Comparison of ENCODE assay signal across 10 cellular contexts in the genomic region with DNA sequence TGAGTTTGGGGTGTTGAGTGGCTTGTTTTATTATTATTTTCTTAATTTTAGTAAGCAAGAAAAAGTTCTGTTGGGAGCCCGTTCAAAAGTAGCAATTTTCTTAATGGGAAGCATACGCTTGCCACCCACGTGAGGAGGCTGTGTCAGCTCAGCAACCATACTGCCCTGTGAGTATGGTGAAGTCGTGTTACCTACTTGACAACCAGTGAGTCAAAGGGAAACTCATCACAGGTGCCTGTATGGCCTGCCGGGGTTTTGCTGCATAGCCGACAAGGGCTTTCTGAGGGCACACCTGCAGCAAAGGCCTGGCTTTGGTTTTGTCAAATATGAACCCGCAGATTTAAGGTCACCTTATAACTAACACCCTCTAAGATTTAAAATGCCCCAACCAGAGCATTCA. TPM values are rescaled to one million over a fixed set of nuclear protein-coding genes. Genes with fewer than 3 reads are reported as not detected.
DNase-seq lines count a peak whose midpoint lies in the region; ATAC-seq and TF ChIP-seq lines count a peak whose summit lies in the region.
"Had no signal": no experiment of that assay in that cellular context is flagged by ENCODE, and none has a peak within 500 bp of the region (broad histone marks: within the 10 kb centered on the region; RNA-seq: fewer than 3 reads in every experiment).

No MANE protein-coding gene starts in this region.

- intact Hi-C loops in activated T-helper 1 cell treated with anti-CD3 and anti-CD28 coated beads, Interleukin-12 subunit alpha, Interleukin-12 subunit beta, Interleukin-2, Interleukin-4 antibody, amounts not matched to agents 30 ng/mL and 10 ng/mL and 1 ng/mL, durations not matched to agents 14 hours and 24 hours and 36 hours (cut with micrococcal nuclease), result loop anchor here (1.0 to 5.0 kb wide), 5 partner anchors 13 to 78 kb away; no protein-coding TSS in a partner anchor
- intact Hi-C loops in vagina (cut with DNase I) (no loop called here), gastrocnemius medialis (cut with DNase I; ENCODE audit: low total_unique reads) (no loop called here)

- peaks cover 63% of the 10 kb centered on the region for H3K4me1 Mint-ChIP-seq in activated T-helper 1 cell treated with anti-CD3 and anti-CD28 coated beads, Interleukin-12 subunit alpha, Interleukin-12 subunit beta, Interleukin-2, Interleukin-4 antibody, amounts not matched to agents 30 ng/mL and 10 ng/mL and 1 ng/mL, durations not matched to agents 14 hours and 24 hours and 36 hours (ENCODE audit: low read depth)
- peaks cover 8 to 21% of the 10 kb centered on the region in 2 experiments for H3K4me1 Mint-ChIP-seq in H9

- no peaks in the 10 kb centered on the region for H4K20me1 ChIP-seq in H9 (ENCODE audit: control insufficient read depth, insufficient read depth, insufficient read length)

- no peak overlapping the region for H4K5ac ChIP-seq in H9 (ENCODE audit: insufficient read length, low read depth, low read length)

- no peak overlapping the region for H2BK12ac ChIP-seq in H9 (ENCODE audit: insufficient read length, low read depth, low read length)

- H2AFZ ChIP-seq in H9 (ENCODE audit: low read length), result no peak overlapping the region

- no peaks in the 10 kb centered on the region for H3K79me1 ChIP-seq in H9 (ENCODE audit: insufficient read depth, low read depth, low read length, poor library complexity, severe bottlenecking)

- H2BK5ac ChIP-seq in H9 (ENCODE audit: insufficient read length, low read length), result no peak overlapping the region

- H3K18ac ChIP-seq in H9 (ENCODE audit: insufficient read length, low read depth, low read length), result no peak overlapping the region

- TF ChIP-seq CTCF in vagina (IDR thresholded peaks at IDR 0.05) (no peak), H9 (conservative IDR thresholded peaks at IDR 0.05) (no peak), gastrocnemius medialis (IDR thresholded peaks at IDR 0.05 in 4 of 5, conservative IDR thresholded peaks at IDR 0.05 in 1 of 5) (no peak)

- no peak overlapping the region for H2BK120ac ChIP-seq in H9 (ENCODE audit: low read depth, low read length, poor library complexity, severe bottlenecking)

- H3K4me1 ChIP-seq in vagina (peaks cover 56% of the 10 kb centered on the region), H9 (ENCODE audit: insufficient read depth, low read length) (no peaks in the 10 kb centered on the region), gastrocnemius medialis (peaks cover 19 to 23% of the 10 kb centered on the region in 2 donors)

- in situ Hi-C loops in gastrocnemius medialis (cut with MboI; ENCODE audit: low sequenced_read_pairs in 4 of 4), result no loop called here

- H3K56ac ChIP-seq in H9 (ENCODE audit: insufficient read length, low read depth, low read length), result no peak overlapping the region

- H4K8ac ChIP-seq in H9 (replicated peaks; ENCODE audit: insufficient read length, low read depth, low read length), result no peak overlapping the region

- H3K23me2 ChIP-seq in H9 (ENCODE audit: insufficient read length, low read depth, low read length, poor library complexity, severe bottlenecking), result no peaks in the 10 kb centered on the region

- H4K91ac ChIP-seq in H9 (ENCODE audit: insufficient read length, low read depth, low read length), result no peak overlapping the region

- no peak overlapping the region for H3K4me2 ChIP-seq in H9 (ENCODE audit: insufficient read depth, insufficient read length, low read length)
- H3K4me2 ChIP-seq: A549 had no signal

- H3K27ac ChIP-seq in vagina (peak overlapping the region; percentile 56), H9 (ENCODE audit: insufficient read length, low read depth, low read length) (no peak overlapping the region), gastrocnemius medialis (no peak overlapping the region)
- H3K27ac ChIP-seq: VCaP had no signal

- H3K36me3 ChIP-seq in vagina (no peaks in the 10 kb centered on the region), gastrocnemius medialis (no peaks in the 10 kb centered on the region)

- H3T11ph ChIP-seq in H9 (ENCODE audit: low read length), result no peak overlapping the region

- TF ChIP-seq POLR2A in vagina (IDR thresholded peaks at IDR 0.05) (no peak), gastrocnemius medialis (IDR thresholded peaks at IDR 0.05) (no peak)

- H3K9me3 Mint-ChIP-seq in activated T-helper 1 cell treated with anti-CD3 and anti-CD28 coated beads, Interleukin-12 subunit alpha, Interleukin-12 subunit beta, Interleukin-2, Interleukin-4 antibody, amounts not matched to agents 30 ng/mL and 10 ng/mL and 1 ng/mL, durations not matched to agents 14 hours and 24 hours and 36 hours, result no peaks in the 10 kb centered on the region
- no peaks in the 10 kb centered on the region for H3K9me3 Mint-ChIP-seq in H9

- no CpG with 5 or more reads among the region's 7 CpGs for WGBS in H9 (ENCODE audit: extremely low coverage, insufficient read length, low lambda C conversion rate)

- H3K27ac Mint-ChIP-seq in activated T-helper 1 cell treated with anti-CD3 and anti-CD28 coated beads, Interleukin-12 subunit alpha, Interleukin-12 subunit beta, Interleukin-2, Interleukin-4 antibody, amounts not matched to agents 30 ng/mL and 10 ng/mL and 1 ng/mL, durations not matched to agents 14 hours and 24 hours and 36 hours, result peak overlapping the region; percentile 84
- H3K27ac Mint-ChIP-seq in H9, result no peak overlapping the region

- H3K4me3 ChIP-seq in vagina, result no peak overlapping the region
- no peak overlapping the region for H3K4me3 ChIP-seq in gastrocnemius medialis
- H3K4me3 ChIP-seq: A549 had no signal

- H3K27me3 Mint-ChIP-seq in activated T-helper 1 cell treated with anti-CD3 and anti-CD28 coated beads, Interleukin-12 subunit alpha, Interleukin-12 subunit beta, Interleukin-2, Interleukin-4 antibody, amounts not matched to agents 30 ng/mL and 10 ng/mL and 1 ng/mL, durations not matched to agents 14 hours and 24 hours and 36 hours (ENCODE audit: insufficient read depth), result no peaks in the 10 kb centered on the region
- H3K27me3 Mint-ChIP-seq in H9 (ENCODE audit: low read depth), result peaks cover 78% of the 10 kb centered on the region

- ATAC-seq in HG03460 (IDR thresholded peaks at IDR 0.05; ENCODE audit: unreplicated experiment), result peak; percentile 74
- no peak for ATAC-seq in gastrocnemius medialis

- peaks cover 10% of the 10 kb centered on the region for H3K36me3 Mint-ChIP-seq in activated T-helper 1 cell treated with anti-CD3 and anti-CD28 coated beads, Interleukin-12 subunit alpha, Interleukin-12 subunit beta, Interleukin-2, Interleukin-4 antibody, amounts not matched to agents 30 ng/mL and 10 ng/mL and 1 ng/mL, durations not matched to agents 14 hours and 24 hours and 36 hours (ENCODE audit: low read depth)
- no peaks in the 10 kb centered on the region for H3K36me3 Mint-ChIP-seq in H9 (ENCODE audit: insufficient read depth in 1 of 3, low read depth in 3 of 3)

- H2AK5ac ChIP-seq in H9 (ENCODE audit: insufficient read length, low read length), result no peak overlapping the region

- H3K9ac ChIP-seq in H9 (ENCODE audit: extremely low read depth, insufficient read length, low read length), result no peak overlapping the region

- peak; percentile 76 for DNase-seq in activated effector memory CD4-positive, alpha-beta T cell treated with anti-CD3 and anti-CD28 coated beads, Interleukin-2, amount 50 U/mL, for 16 hours
- DNase-seq in activated effector memory CD4-positive, alpha-beta T cell treated with Interleukin-2 at 50 U/mL for 16 hours, result no peak
- peak; percentile 41 for DNase-seq in activated T-helper 1 cell treated with anti-CD3 and anti-CD28 coated beads, Interleukin-12 subunit alpha, Interleukin-12 subunit beta, Interleukin-2, Interleukin-4 antibody, amounts not matched to agents 30 ng/mL and 10 ng/mL and 1 ng/mL, durations not matched to agents 14 hours and 24 hours and 36 hours (ENCODE audit: low spot score)
- DNase-seq in vagina (ENCODE audit: extremely low spot score in 2 of 2) (no peak), H9 (no peak), gastrocnemius medialis (no peak), ureter (ENCODE audit: low spot score) (no peak)

- H3K4me3 Mint-ChIP-seq in activated T-helper 1 cell treated with anti-CD3 and anti-CD28 coated beads, Interleukin-12 subunit alpha, Interleukin-12 subunit beta, Interleukin-2, Interleukin-4 antibody, amounts not matched to agents 30 ng/mL and 10 ng/mL and 1 ng/mL, durations not matched to agents 14 hours and 24 hours and 36 hours, result peak overlapping the region; percentile 15
- H3K4me3 Mint-ChIP-seq in H9, result no peak overlapping the region

- H3K9me3 ChIP-seq in vagina, result no peaks in the 10 kb centered on the region
- H3K9me3 ChIP-seq in H9 (ENCODE audit: control insufficient read depth, low read depth, low read length), result no peaks in the 10 kb centered on the region
- no peaks in the 10 kb centered on the region for H3K9me3 ChIP-seq in gastrocnemius medialis
- H3K9me3 ChIP-seq: A549 had no signal

- no peak overlapping the region for H2BK20ac ChIP-seq in H9 (ENCODE audit: low read depth, low read length, poor library complexity, severe bottlenecking)

- no peaks in the 10 kb centered on the region for H3K79me2 ChIP-seq in H9 (ENCODE audit: insufficient read depth, low read length)

- no peak overlapping the region for H2BK15ac ChIP-seq in H9 (ENCODE audit: low read depth, low read length)

- no peak overlapping the region for H3K4ac ChIP-seq in H9 (ENCODE audit: low read depth, low read length)

- H3K27me3 ChIP-seq in vagina, result no peaks in the 10 kb centered on the region
- no peaks in the 10 kb centered on the region; the same call in 1 of the 2 replicates for H3K27me3 ChIP-seq in H9 (ENCODE audit: insufficient read depth, low read length)
- H3K27me3 ChIP-seq in gastrocnemius medialis, result no peaks in the 10 kb centered on the region

- H3K23ac ChIP-seq in H9 (ENCODE audit: insufficient read length, low read depth, low read length), result no peak overlapping the region

- H3K14ac ChIP-seq in H9 (ENCODE audit: insufficient read depth, low read length), result no peak overlapping the region

RNA-seq across cellular contexts. Expression of a gene that starts 31.1 kb away (rescaled TPM):
- total RNA-seq in activated T-helper 1 cell treated with anti-CD3 and anti-CD28 coated beads, Interleukin-12 subunit alpha, Interleukin-12 subunit beta, Interleukin-2, Interleukin-4 antibody, amounts not matched to agents 30 ng/mL and 10 ng/mL and 1 ng/mL, durations not matched to agents 14 hours and 24 hours and 36 hours, result 22.3 and 25.5 TPM in 2 replicates
- total RNA-seq in vagina (8.1 TPM), H9 (2021) (1.2 and 1.8 TPM in 2 replicates), gastrocnemius medialis (1 to 10 TPM; 2.1 to 3.8 (median 3.3) TPM), ureter (17.5 TPM)

Comparison
In these comparisons a context has a peak if more than half of its experiments do, and no peak if none do; other contexts are left out.
1. DNase-seq: peak in activated effector memory CD4-positive, alpha-beta T cell treated with anti-CD3 and anti-CD28 coated beads, Interleukin-2, amount 50 U/mL, for 16 hours (single experiment) and activated T-helper 1 cell treated with anti-CD3 and anti-CD28 coated beads, Interleukin-12 subunit alpha, Interleukin-12 subunit beta, Interleukin-2, Interleukin-4 antibody, amounts not matched to agents 30 ng/mL and 10 ng/mL and 1 ng/mL, durations not matched to agents 14 hours and 24 hours and 36 hours (single experiment); none in activated effector memory CD4-positive, alpha-beta T cell treated with Interleukin-2 at 50 U/mL for 16 hours (single experiment), vagina (0 of 2), H9 (single experiment), gastrocnemius medialis (0 of 2) and ureter (single experiment).